In the genomic region with DNA sequence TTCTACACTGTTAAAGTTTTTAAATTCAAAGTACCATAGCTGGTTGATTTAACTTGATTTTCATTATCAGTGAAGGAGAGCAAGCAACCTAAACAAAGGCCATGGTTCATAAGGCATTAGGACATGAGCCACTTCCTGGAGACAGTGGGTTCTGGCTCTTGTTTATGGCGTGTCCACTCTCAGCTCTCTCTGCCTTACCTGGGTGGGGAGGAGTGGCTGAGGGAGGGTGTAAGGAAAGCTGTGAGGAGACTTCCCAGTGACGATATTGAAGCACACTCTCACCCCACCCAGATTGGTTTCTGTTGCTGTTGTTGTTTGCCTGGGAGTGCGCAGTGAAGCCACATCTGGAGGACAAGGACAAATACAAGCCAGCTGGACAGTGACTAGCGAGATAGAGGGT, we compare ENCODE assay signal across 34 cellular contexts.
"Had no signal": no experiment of that assay in that cellular context is flagged by ENCODE, and none has a peak within 500 bp of the region (broad histone marks: within the 10 kb centered on the region; RNA-seq: fewer than 3 reads in every experiment).

No MANE protein-coding gene starts in this region.

- H3K27me3 ChIP-seq: MG63 had no signal

- H3K27ac ChIP-seq: KMS-11 had no signal

- H3K36me3 ChIP-seq: MG63 had no signal

- H3K9me3 ChIP-seq: MG63 had no signal

- DNase-seq: Karpas-422, Kasumi-1, KG1, MG63, MM.1S, MV-4-11, NCI-H1048, NCI-H1092, NCI-H1092 treated with DMSO at 0.1 percent for 48 hours, NCI-H1105, NCI-H1105 treated with DMSO at 0.1 percent for 48 hours, NCI-H1417, NCI-H1417 treated with DMSO at 0.1 percent for 48 hours, NCI-H1436, NCI-H1436 treated with DMSO at 0.1 percent for 48 hours, NCI-H146, NCI-H1694, NCI-H1694 treated with DMSO at 0.1 percent for 48 hours, NCI-H187, NCI-H1930, NCI-H2029, NCI-H2029 treated with DMSO at 0.1 percent for 48 hours, NCI-H2081, NCI-H2081 treated with DMSO at 0.1 percent for 48 hours, NCI-H2107, NCI-H2171, NCI-H2171 treated with DMSO at 0.1 percent for 48 hours, NCI-H2227 treated with DMSO at 0.1 percent for 48 hours, NCI-H226, NCI-H345, NCI-H446, NCI-H446 treated with DMSO at 0.1 percent for 48 hours, NCI-H510A had no signal

- H3K4me3 ChIP-seq: MG63 had no signal
